ENCODE assay signal across 21 cellular contexts in genomic region chr7:33881316-33881715, GRCh38. TPM values are rescaled to one million over a fixed set of nuclear protein-coding genes. Genes with fewer than 3 reads are reported as not detected.
DNase-seq lines count a peak whose midpoint lies in the region; FAIRE-seq and TF ChIP-seq lines count a peak whose summit lies in the region.
"Had no signal": no experiment of that assay in that cellular context is flagged by ENCODE, and none has a peak within 500 bp of the region (broad histone marks: within the 10 kb centered on the region; RNA-seq: fewer than 3 reads in every experiment).

No MANE protein-coding gene starts in this region.

- in situ Hi-C loops in mammary epithelial cell (cut with MboI; ENCODE audit: low sequenced_read_pairs in 2 of 2) (no loop called here), astrocyte of the spinal cord (cut with HindIII; ENCODE audit: low sequenced_read_pairs) (no loop called here), transverse colon (cut with MboI; ENCODE audit: low pct_ligation_motif_present in 1 of 4, low pct_unique_long_range_greater_than_20kb in 1 of 4, low sequenced_read_pairs in 3 of 4) (no loop called here)

- no peaks in the 10 kb centered on the region for H3K79me2 ChIP-seq in mammary epithelial cell (ENCODE audit: insufficient read depth, low read length)
- no peaks in the 10 kb centered on the region for H3K79me2 ChIP-seq in keratinocyte (ENCODE audit: control insufficient read depth, insufficient read depth, low read length)

- WGBS in mammary epithelial cell (ENCODE audit: low coverage, missing lambda C conversion rate), result 71% methylated on average over 4 of the region's 4 CpGs
- 80 to 81% methylated on average over 4 of the region's 4 CpGs for WGBS in transverse colon (ENCODE audit: low coverage in 1 of 2), 2 donors

- CTCF ChIA-PET in mammary epithelial cell (lab: Charles Lee; ENCODE audit: low non-redundant PET), result interaction anchor here (1.0 kb wide), 1 partner anchor 52 kb away, joined by 17 read pairs; no protein-coding TSS in a partner anchor
- CTCF ChIA-PET in CD8-positive, alpha-beta memory T cell (lab: Charles Lee), result interaction anchor here (1.2 to 1.6 kb wide), 2 partner anchors 10 to 14 kb away, joined by 3 to 8 read pairs; no protein-coding TSS in a partner anchor

- POLR2A ChIA-PET in CD8-positive, alpha-beta memory T cell (lab: Charles Lee), result no interaction called here

- FAIRE-seq in keratinocyte (lab: Jason Lieb, UNC), result peak; percentile 52
- FAIRE-seq: A549, D721Med, GM12892, GM18507, H1, HepG2 had no signal

- BruUV-seq in mammary epithelial cell (replicated peaks; lab: Mats Ljungman, UMichigan), result no TSS peak

- H3K27ac ChIP-seq in mammary epithelial cell (ENCODE audit: insufficient read depth, low read depth, low read length) (peak overlapping the region; percentile 73), breast epithelium (peak overlapping the region in 1 of 2 donors; percentile 32), keratinocyte (ENCODE audit: control insufficient read depth, insufficient read depth, low read length) (peak overlapping the region; percentile 50), tibial artery (peak overlapping the region; percentile 35 to 63), transverse colon (no peak overlapping the region)
- H3K27ac ChIP-seq in CD8-positive, alpha-beta memory T cell (ENCODE audit: low read depth, low read length), result no peak overlapping the region
- H3K27ac ChIP-seq: 22Rv1, A549, BLaER1 had no signal

- H3K4me3 Mint-ChIP-seq in CD8-positive, alpha-beta memory T cell, result no peak overlapping the region
- H3K4me3 Mint-ChIP-seq: CD14-positive monocyte; CD4-positive, alpha-beta memory T cell; H9; IgD-negative memory B cell had no signal

- dilution Hi-C loops in mammary epithelial cell (cut with HindIII; ENCODE audit: low sequenced_read_pairs) (no loop called here), keratinocyte (cut with MboI; ENCODE audit: extremely low pct_ligation_motif_present, low sequenced_read_pairs) (no loop called here)

- H3K9me3 ChIP-seq in mammary epithelial cell (replicated peaks; ENCODE audit: insufficient read depth, low read length) (no peaks in the 10 kb centered on the region), breast epithelium (no peaks in the 10 kb centered on the region), keratinocyte (ENCODE audit: control insufficient read depth, low read depth, low read length) (no peaks in the 10 kb centered on the region), tibial artery (no peaks in the 10 kb centered on the region), transverse colon (no peaks in the 10 kb centered on the region)
- no peaks in the 10 kb centered on the region for H3K9me3 ChIP-seq in CD8-positive, alpha-beta memory T cell (ENCODE audit: low read length)
- H3K9me3 ChIP-seq: A549, BLaER1 had no signal

- no peaks in the 10 kb centered on the region for H3K36me3 ChIP-seq in mammary epithelial cell (ENCODE audit: insufficient read depth, low read length)
- no peaks in the 10 kb centered on the region for H3K36me3 ChIP-seq in breast epithelium
- no peaks in the 10 kb centered on the region for H3K36me3 ChIP-seq in keratinocyte (ENCODE audit: control insufficient read depth in 2 of 2, extremely low read depth in 1 of 2, insufficient read depth in 2 of 2, low read length in 2 of 2)
- no peaks in the 10 kb centered on the region for H3K36me3 ChIP-seq in tibial artery
- no peaks in the 10 kb centered on the region for H3K36me3 ChIP-seq in CD8-positive, alpha-beta memory T cell (ENCODE audit: insufficient read depth, low read length)
- H3K36me3 ChIP-seq in transverse colon, result no peaks in the 10 kb centered on the region
- H3K36me3 ChIP-seq: BLaER1 had no signal

- H3K4me2 ChIP-seq in mammary epithelial cell (ENCODE audit: insufficient read depth, low read depth, low read length) (peak overlapping the region; percentile 7), keratinocyte (ENCODE audit: control insufficient read depth, extremely low read depth, insufficient read depth, low read depth, low read length) (peak overlapping the region; percentile 13)
- H3K4me2 ChIP-seq: A549, BLaER1 had no signal

- peaks cover 0 to 16% of the 10 kb centered on the region in 2 donors for H3K27me3 Mint-ChIP-seq in CD8-positive, alpha-beta memory T cell

- H3K4me1 Mint-ChIP-seq in CD8-positive, alpha-beta memory T cell, result no peaks in the 10 kb centered on the region
- H3K4me1 Mint-ChIP-seq: CD14-positive monocyte; CD4-positive, alpha-beta memory T cell; IgD-negative memory B cell had no signal

- H3K27me3 ChIP-seq in mammary epithelial cell (ENCODE audit: insufficient read depth, low read length) (no peaks in the 10 kb centered on the region), breast epithelium (no peaks in the 10 kb centered on the region), keratinocyte (ENCODE audit: control insufficient read depth, extremely low read depth, insufficient read depth, low read length) (no peaks in the 10 kb centered on the region), tibial artery (no peaks in the 10 kb centered on the region), transverse colon (no peaks in the 10 kb centered on the region)
- H3K27me3 ChIP-seq in CD8-positive, alpha-beta memory T cell (ENCODE audit: insufficient read depth, low read length, poor library complexity, severe bottlenecking), result no peaks in the 10 kb centered on the region
- H3K27me3 ChIP-seq: BLaER1 had no signal

- H3K9me1 ChIP-seq in keratinocyte (ENCODE audit: control insufficient read depth, extremely low read depth, insufficient read depth, low read length), result no peaks in the 10 kb centered on the region

- DNase-seq in mammary epithelial cell (no peak), breast epithelium (ENCODE audit: low spot score in 2 of 2) (no peak), astrocyte of the spinal cord (ENCODE audit: low read depth, low spot score) (peak; percentile 55), keratinocyte (ENCODE audit: low read depth, low spot score) (no peak), tibial artery (no peak), transverse colon (no peak)
- DNase-seq in effector CD8-positive, alpha-beta T cell (lab: John Stamatoyannopoulos, UW), result no peak
- DNase-seq in CD8-positive, alpha-beta memory T cell, result no peak
- DNase-seq: CD4-positive, alpha-beta memory T cell; GDM1; H9 had no signal

- H3K9ac ChIP-seq in mammary epithelial cell (ENCODE audit: insufficient read depth, low read length) (no peak overlapping the region), keratinocyte (ENCODE audit: control insufficient read depth, extremely low read depth, insufficient read depth, low read length) (no peak overlapping the region)
- H3K9ac ChIP-seq: BLaER1 had no signal

- TF ChIP-seq EP300 in transverse colon (IDR thresholded peaks at IDR 0.05; ENCODE audit: low read depth), result no peak

- H2AFZ ChIP-seq in mammary epithelial cell (ENCODE audit: low read depth, low read length) (no peak overlapping the region), keratinocyte (ENCODE audit: control insufficient read depth, low read length) (no peak overlapping the region)

- peaks cover 0 to 3% (median 0%) of the 10 kb centered on the region in 3 donors for H3K36me3 Mint-ChIP-seq in CD8-positive, alpha-beta memory T cell
- H3K36me3 Mint-ChIP-seq: CD14-positive monocyte; CD4-positive, alpha-beta memory T cell; IgD-negative memory B cell had no signal

- TF ChIP-seq POLR2A in breast epithelium (IDR thresholded peaks at IDR 0.05), result no peak
- no peak for TF ChIP-seq POLR2A in transverse colon (IDR thresholded peaks at IDR 0.05)

- no peak for TF ChIP-seq CTCF in mammary epithelial cell (conservative IDR thresholded peaks at IDR 0.05 in 1 of 2, IDR thresholded peaks at IDR 0.05 in 1 of 2; ENCODE audit: extremely low read depth in 1 of 2, insufficient read depth in 1 of 2, low read depth in 1 of 2, low read length in 2 of 2)
- no peak for TF ChIP-seq CTCF in breast epithelium (IDR thresholded peaks at IDR 0.05)
- no peak for TF ChIP-seq CTCF in astrocyte of the spinal cord (IDR thresholded peaks at IDR 0.05; ENCODE audit: low read depth, low read length)
- no peak for TF ChIP-seq CTCF in keratinocyte (optimal IDR thresholded peaks at IDR 0.05 in 1 of 3, IDR thresholded peaks at IDR 0.05 in 1 of 3, conservative IDR thresholded peaks at IDR 0.05 in 1 of 3; ENCODE audit: extremely low read depth in 1 of 3, insufficient read depth in 2 of 3, low read length in 3 of 3)
- no peak for TF ChIP-seq CTCF in tibial artery (IDR thresholded peaks at IDR 0.05)
- TF ChIP-seq CTCF in transverse colon (IDR thresholded peaks at IDR 0.05), result no peak

- peaks cover 0 to 2% (median 0%) of the 10 kb centered on the region in 5 donors for H3K9me3 Mint-ChIP-seq in CD8-positive, alpha-beta memory T cell
- H3K9me3 Mint-ChIP-seq: CD4-positive, alpha-beta memory T cell; H9; IgD-negative memory B cell had no signal

- intact Hi-C loops in mammary epithelial cell (cut with micrococcal nuclease), result loop anchor here (2.0 kb wide), 1 partner anchor 73 kb away; no protein-coding TSS in a partner anchor
- intact Hi-C loops in breast epithelium (cut with DNase I; ENCODE audit: low total_unique reads), result no loop called here
- intact Hi-C loops in tibial artery (cut with DNase I; ENCODE audit: low total_unique reads), result no loop called here
- intact Hi-C loops in transverse colon (cut with DNase I; ENCODE audit: low total_unique reads), result no loop called here

- H3K27ac Mint-ChIP-seq in CD8-positive, alpha-beta memory T cell, result no peak overlapping the region
- H3K27ac Mint-ChIP-seq: CD14-positive monocyte; CD4-positive, alpha-beta memory T cell; H9 had no signal

- H3K4me1 ChIP-seq in mammary epithelial cell (ENCODE audit: insufficient read depth, low read length) (peaks cover 38% of the 10 kb centered on the region), breast epithelium (no peaks in the 10 kb centered on the region), keratinocyte (ENCODE audit: control insufficient read depth, extremely low read depth, insufficient read depth, low read length) (peaks cover 33% of the 10 kb centered on the region), tibial artery (peaks cover 0 to 39% (median 15%) of the 10 kb centered on the region in 4 donors), transverse colon (no peaks in the 10 kb centered on the region)
- H3K4me1 ChIP-seq in CD8-positive, alpha-beta memory T cell (ENCODE audit: insufficient read depth, low read length), result no peaks in the 10 kb centered on the region
- H3K4me1 ChIP-seq: BLaER1 had no signal

- no peaks in the 10 kb centered on the region for H4K20me1 ChIP-seq in mammary epithelial cell (ENCODE audit: insufficient read depth, low read length)
- no peaks in the 10 kb centered on the region for H4K20me1 ChIP-seq in keratinocyte (ENCODE audit: control insufficient read depth, extremely low read depth, insufficient read depth, low read length)
- H4K20me1 ChIP-seq: BLaER1 had no signal

- no peak overlapping the region for H3K4me3 ChIP-seq in mammary epithelial cell (replicated peaks in 1 of 3; ENCODE audit: insufficient read depth in 1 of 3, low read depth in 2 of 3, low read length in 3 of 3)
- no peak overlapping the region for H3K4me3 ChIP-seq in breast epithelium
- H3K4me3 ChIP-seq in astrocyte of the spinal cord (ENCODE audit: low read depth, low read length), result no peak overlapping the region
- H3K4me3 ChIP-seq in keratinocyte (ENCODE audit: control insufficient read depth in 2 of 3, extremely low read depth in 1 of 3, insufficient read depth in 2 of 3, low read depth in 1 of 3, low read length in 3 of 3), result no peak overlapping the region
- no peak overlapping the region for H3K4me3 ChIP-seq in tibial artery
- H3K4me3 ChIP-seq in CD8-positive, alpha-beta memory T cell (ENCODE audit: low read length), result no peak overlapping the region
- H3K4me3 ChIP-seq in transverse colon, result no peak overlapping the region
- H3K4me3 ChIP-seq: A549, BLaER1 had no signal

RNA-seq across cellular contexts. Expression of gene BMPER, which starts 24.0 kb away (rescaled TPM):
- total RNA-seq in mammary epithelial cell (under 1 TPM in 1 of 2 donors, not detected in 1; 0.17 TPM), breast epithelium (1 to 10 TPM; 1.6 to 6.9 (median 2.0) TPM), transverse colon (1 to 10 TPM in 3 of 4 donors, under 1 TPM in 1; 1.00 to 2.5 (median 1.8) TPM)
- polyA plus RNA-seq in mammary epithelial cell (0.05 TPM), keratinocyte (0.57 to 0.67 TPM (median 0.58 TPM) in 3 replicates)
- polyA minus RNA-seq in mammary epithelial cell (not detected), keratinocyte (0.59 to 2.4 TPM (median 1.5 TPM) in 3 replicates)
- 0.45 TPM for polyA plus RNA-seq in keratinocyte (2011; ENCODE audit: low read depth)
- polyA plus RNA-seq in keratinocyte (2011; cell fraction: cytosol; rRNA removed), result 0.68 and 0.69 TPM in 2 replicates
- polyA plus RNA-seq in keratinocyte (2011; cell fraction: nucleus; rRNA removed), result 2.7 and 4.9 TPM in 2 replicates
- 0.25 and 0.58 TPM in 2 replicates for polyA plus RNA-seq in keratinocyte (2012; ENCODE audit: low replicate concordance)
- not detected for polyA minus RNA-seq in keratinocyte (2011; cell fraction: cytosol; rRNA and poly(A)+ RNA removed)
- 2.6 and 7.1 TPM in 2 replicates for polyA minus RNA-seq in keratinocyte (2011; cell fraction: nucleus; rRNA and poly(A)+ RNA removed)
- total RNA-seq in CD8-positive, alpha-beta memory T cell, result not detected
- not detected for polyA plus RNA-seq in CD8-positive, alpha-beta memory T cell
- total RNA-seq: HepG2 had no signal
- polyA plus RNA-seq: CD14-positive monocyte, HepG2, IgD-negative memory B cell had no signal

Comparison
In these comparisons a context has a peak if more than half of its experiments do, and no peak if none do; other contexts are left out.
1. H3K27ac ChIP-seq: peak in mammary epithelial cell (single experiment), keratinocyte (single experiment) and tibial artery (2 of 2); none in CD8-positive, alpha-beta memory T cell (single experiment) and transverse colon (0 of 4).